ENCODE assay signal across 36 cellular contexts in the genomic region with DNA sequence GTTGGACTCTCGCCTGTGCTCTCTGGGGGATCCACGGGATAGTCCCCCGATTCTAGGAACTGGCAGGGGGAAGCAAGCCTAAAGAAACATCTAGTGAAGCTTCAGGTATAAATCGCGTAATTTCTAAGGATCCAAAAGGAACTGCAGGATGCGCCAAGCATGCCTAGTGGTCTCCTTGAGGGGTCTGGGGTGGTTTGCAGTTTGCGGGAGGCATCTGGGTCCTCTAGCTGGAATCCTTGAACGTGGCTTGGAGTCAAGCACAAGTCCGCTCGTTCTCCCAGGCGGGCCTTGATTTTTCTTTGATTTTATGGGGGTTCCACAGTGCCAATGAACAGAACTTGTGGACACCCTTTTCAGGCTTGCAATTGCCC.
"Had no signal": no experiment of that assay in that cellular context is flagged by ENCODE, and none has a peak within 500 bp of the region (broad histone marks: within the 10 kb centered on the region; RNA-seq: fewer than 3 reads in every experiment).

No MANE protein-coding gene starts in this region.

- H3K4me1 Mint-ChIP-seq: activated naive CD4-positive, alpha-beta T cell treated with anti-CD3 and anti-CD28 coated beads, Interleukin-2, amount 10 ng/mL, durations not matched to agents 7 days and 5 days; activated naive CD4-positive, alpha-beta T cell treated with anti-CD3 and anti-CD28 coated beads, Interleukin-2, amount 50 U/mL, for 24 hours; activated naive CD8-positive, alpha-beta T cell treated with anti-CD3 and anti-CD28 coated beads for 36 hours; activated naive CD8-positive, alpha-beta T cell treated with anti-CD3 and anti-CD28 coated beads, Interleukin-2, amount 10 ng/mL, durations not matched to agents 7 days and 5 days; activated T-helper 17 cell treated with anti-CD3 and anti-CD28 coated beads, Interleukin-2, amount 50 U/mL, for 72 hours; brain; central memory CD8-positive, alpha-beta T cell had no signal

- ATAC-seq: activated naive CD4-positive, alpha-beta T cell treated with anti-CD3 and anti-CD28 coated beads, Interleukin-2, amount 50 U/mL, for 72 hours; activated T-cell treated with anti-CD3 and anti-CD28 coated beads, Interleukin-2, amount 50 U/mL, for 4 hours; activated T-cell treated with anti-CD3 and anti-CD28 coated beads, Interleukin-2, amount 50 U/mL, for 72 hours; activated T-helper 17 cell treated with anti-CD3 and anti-CD28 coated beads, Interleukin-2, amount 50 U/mL, for 72 hours; body of pancreas had no signal

- H3K36me3 Mint-ChIP-seq: activated naive CD4-positive, alpha-beta T cell treated with anti-CD3 and anti-CD28 coated beads, Interleukin-2, amount 10 ng/mL, durations not matched to agents 7 days and 5 days; activated naive CD4-positive, alpha-beta T cell treated with anti-CD3 and anti-CD28 coated beads, Interleukin-2, amount 50 U/mL, for 24 hours; activated naive CD8-positive, alpha-beta T cell; activated naive CD8-positive, alpha-beta T cell treated with anti-CD3 and anti-CD28 coated beads, Interleukin-2, amount 10 ng/mL, durations not matched to agents 7 days and 5 days; brain had no signal

- H3K4me3 ChIP-seq: adrenal gland, ascending aorta, body of pancreas, breast epithelium, cardiac muscle cell had no signal

- H3K27ac ChIP-seq: adrenal gland, ascending aorta, body of pancreas, brain microvascular endothelial cell, breast epithelium, cardiac muscle cell had no signal

- H3K9me3 ChIP-seq: adrenal gland, ascending aorta had no signal

- H3K4me1 ChIP-seq: adrenal gland, ascending aorta, body of pancreas, breast epithelium had no signal

- DNase-seq: activated effector memory CD4-positive, alpha-beta T cell treated with anti-CD3 and anti-CD28 coated beads, Interleukin-2, amount 50 U/mL, for 16 hours; activated effector memory CD4-positive, alpha-beta T cell treated with Interleukin-2 at 50 U/mL for 16 hours; activated gamma-delta T cell; activated gamma-delta T cell treated with Interleukin-2 at 50 U/mL for 16 hours; activated naive CD4-positive, alpha-beta T cell; activated naive CD4-positive, alpha-beta T cell treated with anti-CD3 and anti-CD28 coated beads for 36 hours; activated naive CD4-positive, alpha-beta T cell treated with anti-CD3 and anti-CD28 coated beads, Interleukin-2, amount 10 ng/mL, durations not matched to agents 7 days and 5 days; activated naive CD4-positive, alpha-beta T cell treated with anti-CD3 and anti-CD28 coated beads, Interleukin-2, amount 50 U/mL, for 16 hours; activated naive CD4-positive, alpha-beta T cell treated with Interleukin-2 at 50 U/mL for 16 hours; activated naive CD8-positive, alpha-beta T cell treated with anti-CD3 and anti-CD28 coated beads for 36 hours; activated naive CD8-positive, alpha-beta T cell treated with anti-CD3 and anti-CD28 coated beads, Interleukin-2, amount 10 ng/mL, durations not matched to agents 7 days and 5 days; activated T-cell treated with anti-CD3 and anti-CD28 coated beads, Interleukin-2, amount 50 U/mL, for 1 hour; activated T-cell treated with anti-CD3 and anti-CD28 coated beads, Interleukin-2, amount 50 U/mL, for 24 hours; activated T-cell treated with anti-CD3 and anti-CD28 coated beads, Interleukin-2, amount 50 U/mL, for 4 hours; activated T-cell treated with anti-CD3 and anti-CD28 coated beads, Interleukin-2, amount 50 U/mL, for 48 hours; activated T-cell treated with anti-CD3 and anti-CD28 coated beads, Interleukin-2, amount 50 U/mL, for 72 hours; adrenal gland; amniotic stem cell; amygdala; anterior cingulate cortex; body of pancreas; brain microvascular endothelial cell; caudate nucleus; central memory CD4-positive, alpha-beta T cell; cerebellar nuclear complex had no signal

- H3K27me3 Mint-ChIP-seq: activated naive CD4-positive, alpha-beta T cell treated with anti-CD3 and anti-CD28 coated beads, Interleukin-2, amount 10 ng/mL, durations not matched to agents 7 days and 5 days; activated naive CD4-positive, alpha-beta T cell treated with anti-CD3 and anti-CD28 coated beads, Interleukin-2, amount 50 U/mL, for 24 hours; activated naive CD8-positive, alpha-beta T cell; activated naive CD8-positive, alpha-beta T cell treated with anti-CD3 and anti-CD28 coated beads for 36 hours; activated naive CD8-positive, alpha-beta T cell treated with anti-CD3 and anti-CD28 coated beads, Interleukin-2, amount 10 ng/mL, durations not matched to agents 7 days and 5 days; activated T-cell treated with anti-CD3 and anti-CD28 coated beads, Interleukin-2, amount 50 U/mL, for 24 hours; activated T-helper 17 cell treated with anti-CD3 and anti-CD28 coated beads, Interleukin-2, amount 50 U/mL, for 72 hours; brain; central memory CD8-positive, alpha-beta T cell had no signal

- H3K27me3 ChIP-seq: adrenal gland, ascending aorta, body of pancreas, brain microvascular endothelial cell, breast epithelium, cardiac muscle cell had no signal

- H3K36me3 ChIP-seq: adrenal gland, ascending aorta, brain microvascular endothelial cell, breast epithelium, cardiac muscle cell had no signal

- H3K27ac Mint-ChIP-seq: activated naive CD4-positive, alpha-beta T cell treated with anti-CD3 and anti-CD28 coated beads for 36 hours; activated naive CD4-positive, alpha-beta T cell treated with anti-CD3 and anti-CD28 coated beads, Interleukin-2, amount 10 ng/mL, durations not matched to agents 7 days and 5 days; activated naive CD4-positive, alpha-beta T cell treated with anti-CD3 and anti-CD28 coated beads, Interleukin-2, amount 50 U/mL, for 24 hours; activated naive CD4-positive, alpha-beta T cell treated with anti-CD3 and anti-CD28 coated beads, Interleukin-2, amount 50 U/mL, for 72 hours; activated naive CD8-positive, alpha-beta T cell; activated naive CD8-positive, alpha-beta T cell treated with anti-CD3 and anti-CD28 coated beads for 36 hours; activated naive CD8-positive, alpha-beta T cell treated with anti-CD3 and anti-CD28 coated beads, Interleukin-2, amount 10 ng/mL, durations not matched to agents 7 days and 5 days; activated T-cell treated with anti-CD3 and anti-CD28 coated beads, Interleukin-2, amount 50 U/mL, for 24 hours; activated T-cell treated with anti-CD3 and anti-CD28 coated beads, Interleukin-2, amount 50 U/mL, for 72 hours; activated T-helper 1 cell treated with anti-CD3 and anti-CD28 coated beads, Interleukin-12 subunit alpha, Interleukin-12 subunit beta, Interleukin-2, Interleukin-4 antibody, amounts not matched to agents 30 ng/mL and 10 ng/mL and 1 ng/mL, durations not matched to agents 14 hours and 24 hours and 36 hours; activated T-helper 17 cell treated with anti-CD3 and anti-CD28 coated beads, Interleukin-2, amount 50 U/mL, for 72 hours; activated T-helper 2 cell treated with anti-CD3 and anti-CD28 coated beads, Interferon-gamma antibody, Interleukin-2, Interleukin-4, amounts not matched to agents 10 μg/mL and 5 μg/mL and 100 μg/mL, durations not matched to agents 14 hours and 24 hours and 36 hours; brain had no signal

- H3K4me3 Mint-ChIP-seq: activated naive CD4-positive, alpha-beta T cell treated with anti-CD3 and anti-CD28 coated beads for 36 hours; activated naive CD4-positive, alpha-beta T cell treated with anti-CD3 and anti-CD28 coated beads, Interleukin-2, amount 10 ng/mL, durations not matched to agents 7 days and 5 days; activated naive CD4-positive, alpha-beta T cell treated with anti-CD3 and anti-CD28 coated beads, Interleukin-2, amount 50 U/mL, for 24 hours; activated naive CD8-positive, alpha-beta T cell; activated naive CD8-positive, alpha-beta T cell treated with anti-CD3 and anti-CD28 coated beads for 36 hours; activated naive CD8-positive, alpha-beta T cell treated with anti-CD3 and anti-CD28 coated beads, Interleukin-2, amount 10 ng/mL, durations not matched to agents 7 days and 5 days; activated T-cell treated with anti-CD3 and anti-CD28 coated beads, Interleukin-2, amount 50 U/mL, for 24 hours; activated T-cell treated with anti-CD3 and anti-CD28 coated beads, Interleukin-2, amount 50 U/mL, for 4 hours; activated T-cell treated with anti-CD3 and anti-CD28 coated beads, Interleukin-2, amount 50 U/mL, for 72 hours; activated T-helper 1 cell treated with anti-CD3 and anti-CD28 coated beads, Interleukin-12 subunit alpha, Interleukin-12 subunit beta, Interleukin-2, Interleukin-4 antibody, amounts not matched to agents 30 ng/mL and 10 ng/mL and 1 ng/mL, durations not matched to agents 14 hours and 24 hours and 36 hours; activated T-helper 17 cell treated with anti-CD3 and anti-CD28 coated beads, Interleukin-2, amount 50 U/mL, for 72 hours; brain; central memory CD8-positive, alpha-beta T cell had no signal
